ENCODE assay signal across 8 cellular contexts in the genomic region with DNA sequence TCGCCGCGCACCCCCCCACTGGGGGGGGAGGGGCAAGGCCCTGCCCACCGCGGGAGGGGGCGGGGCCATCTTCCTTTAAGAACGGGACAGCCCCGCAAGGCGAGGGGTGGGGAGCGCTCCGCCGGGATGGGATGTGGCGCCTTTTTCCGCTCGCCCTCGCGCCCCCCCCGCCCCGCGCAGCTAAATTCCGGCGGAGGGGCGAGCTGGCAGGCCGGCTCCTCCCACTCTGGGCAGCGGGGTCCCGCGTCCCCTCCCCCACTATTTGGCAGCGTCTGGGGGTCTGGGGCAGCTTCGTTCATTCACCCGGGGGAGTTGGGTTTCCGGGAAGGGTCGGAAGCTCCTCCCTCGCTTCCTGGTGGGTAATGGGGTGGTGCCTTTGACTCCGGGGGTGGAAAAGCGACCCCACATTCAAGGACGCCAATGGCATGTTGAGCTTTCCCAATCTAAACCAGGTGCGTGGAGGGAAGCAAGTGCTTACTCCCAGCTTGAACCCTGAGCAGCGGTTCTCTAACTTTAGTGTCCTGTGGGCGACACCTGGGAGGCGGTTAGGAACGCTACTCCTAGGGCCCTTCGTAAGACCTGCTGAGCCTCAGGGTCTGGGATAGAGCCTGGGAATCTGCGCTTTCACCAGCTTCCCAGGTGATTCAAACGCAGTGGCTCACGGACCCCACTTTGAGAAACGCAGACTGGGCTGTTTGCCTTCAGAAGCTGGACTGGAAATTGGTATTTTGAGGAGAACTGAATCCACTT. TPM values are rescaled to one million over a fixed set of nuclear protein-coding genes. Genes with fewer than 3 reads are reported as not detected.
DNase-seq lines count a peak whose midpoint lies in the region; ATAC-seq and TF ChIP-seq lines count a peak whose summit lies in the region.

No MANE protein-coding gene starts in this region.

- no peaks in the 10 kb centered on the region for H3K36me3 ChIP-seq in CD8-positive, alpha-beta T cell (ENCODE audit: insufficient read depth, low read length)
- no peaks in the 10 kb centered on the region for H3K36me3 ChIP-seq in GM23338 (ENCODE audit: insufficient read depth)
- no peaks in the 10 kb centered on the region for H3K36me3 ChIP-seq in liver (ENCODE audit: control insufficient read depth in 4 of 4, insufficient read depth in 3 of 4, low read depth in 1 of 4, low read length in 3 of 4)

- peak overlapping the region; percentile 84 for H3K4me3 ChIP-seq in CD8-positive, alpha-beta T cell (ENCODE audit: low read depth, low read length)
- peak overlapping the region; percentile 93 for H3K4me3 ChIP-seq in GM23338
- H3K4me3 ChIP-seq in liver (ENCODE audit: low read depth in 1 of 3, low read length in 3 of 3): peak overlapping the region; percentile 71 to 98 (median 92)

- H3K9ac ChIP-seq in liver (ENCODE audit: low read depth in 1 of 2, low read length in 2 of 2): peak overlapping the region; percentile 77

- H3K9me2 ChIP-seq in GM23338 (ENCODE audit: insufficient read depth): no peaks in the 10 kb centered on the region

- no peaks in the 10 kb centered on the region for H3K27me3 Mint-ChIP-seq in CD8-positive, alpha-beta T cell (ENCODE audit: low read depth)
- peaks cover 58% of the 10 kb centered on the region for H3K27me3 Mint-ChIP-seq in GM23338 (ENCODE audit: insufficient read depth, low read depth, poor library complexity)
- no peaks in the 10 kb centered on the region for H3K27me3 Mint-ChIP-seq in activated CD4-positive, alpha-beta T cell treated with anti-CD3 and anti-CD28 coated beads, Interleukin-2, amount 10 ng/mL, durations not matched to agents 7 days and 5 days

- no peak overlapping the region for H2AFZ ChIP-seq in GM23338

- no peak for TF ChIP-seq RAD21 in liver (IDR thresholded peaks at IDR 0.05)

- H3K27ac Mint-ChIP-seq in CD8-positive, alpha-beta T cell: peak overlapping the region; percentile 94
- no peak overlapping the region for H3K27ac Mint-ChIP-seq in GM23338
- H3K27ac Mint-ChIP-seq in activated CD4-positive, alpha-beta T cell treated with anti-CD3 and anti-CD28 coated beads, Interleukin-2, amount 10 ng/mL, durations not matched to agents 7 days and 5 days: peak overlapping the region; percentile 95

- H3K79me2 ChIP-seq in GM23338 (replicated peaks; ENCODE audit: insufficient read depth): peaks cover 46% of the 10 kb centered on the region

- H3K9me3 Mint-ChIP-seq in CD8-positive, alpha-beta T cell: no peaks in the 10 kb centered on the region
- H3K9me3 Mint-ChIP-seq in GM23338: no peaks in the 10 kb centered on the region; the same call in 2 of the 3 replicates
- H3K9me3 Mint-ChIP-seq in activated CD4-positive, alpha-beta T cell treated with anti-CD3 and anti-CD28 coated beads, Interleukin-2, amount 10 ng/mL, durations not matched to agents 7 days and 5 days: no peaks in the 10 kb centered on the region

- ATAC-seq in CD8-positive, alpha-beta T cell: peak; percentile 37
- ATAC-seq in GM23338: peak; percentile 70
- no peak for ATAC-seq in HG03108 (IDR thresholded peaks at IDR 0.05; ENCODE audit: unreplicated experiment)

- POLR2A ChIA-PET in CD8-positive, alpha-beta T cell (lab: Charles Lee): interaction anchor here (0.6 to 3.8 kb wide), 17 partner anchors 9 to 185 kb away, joined by 3 to 20 read pairs (median 3); no protein-coding TSS in a partner anchor
- POLR2A ChIA-PET in activated CD4-positive, alpha-beta T cell treated with anti-CD3 and anti-CD28 coated beads, Interleukin-2, amount 10 ng/mL, durations not matched to agents 7 days and 5 days (lab: Charles Lee): interaction anchor here (0.6 to 1.1 kb wide), 2 partner anchors 46 to 127 kb away, joined by 3 to 4 read pairs; no protein-coding TSS in a partner anchor

- H3K9me3 ChIP-seq in CD8-positive, alpha-beta T cell (ENCODE audit: low read length): no peaks in the 10 kb centered on the region
- no peaks in the 10 kb centered on the region for H3K9me3 ChIP-seq in liver (ENCODE audit: control insufficient read depth in 4 of 4, low read length in 3 of 4)

- no peak for TF ChIP-seq CTCF in CD8-positive, alpha-beta T cell (IDR thresholded peaks at IDR 0.05)
- TF ChIP-seq CTCF in GM23338 (conservative IDR thresholded peaks at IDR 0.05; ENCODE audit: low read depth in 2 of 2) (no peak), liver (IDR thresholded peaks at IDR 0.05; ENCODE audit: low read depth, low read length, missing input control) (no peak)

- DNase-seq in CD8-positive, alpha-beta T cell: peak; percentile 39 to 84 (median 69)
- DNase-seq in GM23338 (ENCODE audit: low spot score) (peak; percentile 99), NCI-H2227 treated with DMSO at 0.1 percent for 48 hours (lab: John Stamatoyannopoulos, UW) (peak; percentile 53), dermis blood vessel endothelial cell (peak; percentile 77)
- peak; percentile 79 for DNase-seq in activated CD4-positive, alpha-beta T cell treated with anti-CD3 and anti-CD28 coated beads, Interleukin-2, amount 10 ng/mL, durations not matched to agents 7 days and 5 days
- DNase-seq in stimulated activated CD4-positive, alpha-beta T cell treated with anti-CD3 and anti-CD28 coated beads, Interleukin-4, amount 100 ng/mL, for 4 hours: peak; percentile 74 to 80

- under 1% methylated on average over 46 of the region's 46 CpGs for WGBS in liver

- peak overlapping the region; percentile 77 for H3K4me2 ChIP-seq in GM23338

- intact Hi-C loops in CD8-positive, alpha-beta T cell (cut with DNase I, micrococcal nuclease): loop anchor here (1.0 to 10.0 kb wide), 12 partner anchors 82 to 1753 kb away; a partner anchor contains a TSS

- CTCF ChIA-PET in CD8-positive, alpha-beta T cell (lab: Charles Lee): interaction anchor here (0.6 to 1.5 kb wide), 5 partner anchors 13 to 479 kb away, joined by 3 to 10 read pairs (median 4); no protein-coding TSS in a partner anchor
- CTCF ChIA-PET in activated CD4-positive, alpha-beta T cell treated with anti-CD3 and anti-CD28 coated beads, Interleukin-2, amount 10 ng/mL, durations not matched to agents 7 days and 5 days (lab: Charles Lee): interaction anchor here (0.7 to 1.4 kb wide), 2 partner anchors 17 to 30 kb away, joined by 4 read pairs; no protein-coding TSS in a partner anchor

- H3K4me1 Mint-ChIP-seq in CD8-positive, alpha-beta T cell (ENCODE audit: low read depth): peaks cover 57% of the 10 kb centered on the region
- peaks cover 12% of the 10 kb centered on the region for H3K4me1 Mint-ChIP-seq in GM23338
- peaks cover 72% of the 10 kb centered on the region for H3K4me1 Mint-ChIP-seq in activated CD4-positive, alpha-beta T cell treated with anti-CD3 and anti-CD28 coated beads, Interleukin-2, amount 10 ng/mL, durations not matched to agents 7 days and 5 days

- peaks cover 18% of the 10 kb centered on the region for H3F3A ChIP-seq in GM23338 (replicated peaks; ENCODE audit: low read depth)

- peak overlapping the region; percentile 63 for H3K27ac ChIP-seq in CD8-positive, alpha-beta T cell (ENCODE audit: low read depth, low read length)
- H3K27ac ChIP-seq in GM23338 (ENCODE audit: low read depth) (no peak overlapping the region), liver (ENCODE audit: low read depth in 1 of 2, low read length in 2 of 2) (peak overlapping the region; percentile 84 to 92)

- peaks cover 10% of the 10 kb centered on the region for H3K36me3 Mint-ChIP-seq in CD8-positive, alpha-beta T cell
- peaks cover 6% of the 10 kb centered on the region; the same call in 1 of the 3 replicates for H3K36me3 Mint-ChIP-seq in GM23338 (ENCODE audit: low read depth)
- peaks cover 17% of the 10 kb centered on the region for H3K36me3 Mint-ChIP-seq in activated CD4-positive, alpha-beta T cell treated with anti-CD3 and anti-CD28 coated beads, Interleukin-2, amount 10 ng/mL, durations not matched to agents 7 days and 5 days (ENCODE audit: low read depth)

- peaks cover 51% of the 10 kb centered on the region for H3K4me1 ChIP-seq in CD8-positive, alpha-beta T cell (ENCODE audit: insufficient read depth, low read length)
- H3K4me1 ChIP-seq in GM23338 (ENCODE audit: insufficient read depth) (peaks cover 21% of the 10 kb centered on the region), liver (ENCODE audit: control insufficient read depth in 4 of 4, insufficient read depth in 4 of 4, low read length in 3 of 4) (peaks cover 7 to 37% (median 23%) of the 10 kb centered on the region in 4 donors)

- no peaks in the 10 kb centered on the region for H3K27me3 ChIP-seq in CD8-positive, alpha-beta T cell (ENCODE audit: insufficient read depth, low read length)
- H3K27me3 ChIP-seq in GM23338 (ENCODE audit: insufficient read depth): peaks cover 68% of the 10 kb centered on the region
- H3K27me3 ChIP-seq in liver (ENCODE audit: control insufficient read depth in 4 of 4, insufficient read depth in 4 of 4, low read length in 3 of 4): no peaks in the 10 kb centered on the region

- H4K20me1 ChIP-seq in GM23338 (replicated peaks; ENCODE audit: insufficient read depth): peaks cover 47% of the 10 kb centered on the region

- H3K4me3 Mint-ChIP-seq in CD8-positive, alpha-beta T cell: peak overlapping the region; percentile 92
- H3K4me3 Mint-ChIP-seq in GM23338: peak overlapping the region; percentile 75
- peak overlapping the region; percentile 95 for H3K4me3 Mint-ChIP-seq in activated CD4-positive, alpha-beta T cell treated with anti-CD3 and anti-CD28 coated beads, Interleukin-2, amount 10 ng/mL, durations not matched to agents 7 days and 5 days

TF ChIP-seq in GM23338, 12 proteins besides CTCF, POLR2A, EP300 and RAD21 (continues in another document):
- TF ChIP-seq NANOG (IDR thresholded peaks at IDR 0.05; ENCODE audit: borderline replicate concordance) (no peak; the same call in 1 of the 2 replicates), POLR2AphosphoS5 (IDR thresholded peaks at IDR 0.05; ENCODE audit: low read depth) (peak; percentile 99)

TF ChIP-seq in liver, 16 proteins besides CTCF, POLR2A, EP300 and RAD21 (continues in another document):
- TF ChIP-seq RXRA (IDR thresholded peaks at IDR 0.05) (peak in 1 of 2 donors; percentile 24), YY1 (IDR thresholded peaks at IDR 0.05) (no peak), NR2F2 (IDR thresholded peaks at IDR 0.05) (no peak)
- TF ChIP-seq, protein P1, sequence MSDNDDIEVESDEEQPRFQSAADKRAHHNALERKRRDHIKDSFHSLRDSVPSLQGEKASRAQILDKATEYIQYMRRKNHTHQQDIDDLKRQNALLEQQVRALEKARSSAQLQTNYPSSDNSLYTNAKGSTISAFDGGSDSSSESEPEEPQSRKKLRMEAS (IDR thresholded peaks at IDR 0.05): no peak

RNA-seq across cellular contexts. Expression of a gene that starts 0.9 kb away (rescaled TPM):
- 100 to 1,000 TPM; 197 to 200 TPM for total RNA-seq in CD8-positive, alpha-beta T cell
- 29.0 and 33.0 TPM in 2 replicates for total RNA-seq in GM23338 (2014; rRNA removed; shearing (Covaris generic))
- polyA plus RNA-seq in GM23338 (2016; fragmentation: Nextera tagmentation; extraction: Ambion mirVana): 10.4 and 20.8 TPM in 2 replicates
- 100 to 1,000 TPM; 110 TPM for total RNA-seq in activated CD4-positive, alpha-beta T cell treated with anti-CD3 and anti-CD28 coated beads, Interleukin-2, amount 10 ng/mL, durations not matched to agents 7 days and 5 days
- 53.4 and 62.1 TPM in 2 replicates for total RNA-seq in dermis blood vessel endothelial cell
- 10 to 100 TPM; 31.2 to 61.3 TPM for total RNA-seq in liver
- 10 to 100 TPM; 13.4 to 17.8 TPM for polyA plus RNA-seq in liver
